Comparison of ENCODE assay signal across 11 cellular contexts in genomic region chr6:11921017-11921438, GRCh38.
A peak's percentile ranks its signal among the peaks of the same experiment; 100 is the strongest.
DNase-seq lines count a peak whose midpoint lies in the region; TF ChIP-seq lines count a peak whose summit lies in the region.
"Had no signal": no experiment of that assay in that cellular context is flagged by ENCODE, and none has a peak within 500 bp of the region (broad histone marks: within the 10 kb centered on the region; RNA-seq: fewer than 3 reads in every experiment).

No MANE protein-coding gene starts in this region.

- CTCF ChIA-PET in CD8-positive, alpha-beta memory T cell (lab: Charles Lee) = no interaction called here
- CTCF ChIA-PET in RWPE1 (lab: Yijun Ruan, JAX) = interaction anchor here (0.6 to 0.7 kb wide), 2 partner anchors 215 to 1228 kb away, joined by 3 to 5 read pairs; no protein-coding TSS in a partner anchor

- H3K4me1 ChIP-seq in CD8-positive, alpha-beta memory T cell (ENCODE audit: insufficient read depth, low read length) = no peaks in the 10 kb centered on the region
- H3K4me1 ChIP-seq in parathyroid adenoma = peaks cover 7% of the 10 kb centered on the region
- H3K4me1 ChIP-seq: SJCRH30 had no signal

- no peaks in the 10 kb centered on the region for H3K4me1 Mint-ChIP-seq in CD8-positive, alpha-beta memory T cell
- H3K4me1 Mint-ChIP-seq: naive B cell had no signal

- H3K36me3 ChIP-seq in CD8-positive, alpha-beta memory T cell (ENCODE audit: insufficient read depth, low read length) = no peaks in the 10 kb centered on the region
- no peaks in the 10 kb centered on the region for H3K36me3 ChIP-seq in parathyroid adenoma (ENCODE audit: control insufficient read depth, insufficient read depth, low read length)
- H3K36me3 ChIP-seq: SJCRH30, tibial nerve had no signal

- peak overlapping the region; percentile 81 for H2AFZ ChIP-seq in parathyroid adenoma

- peak overlapping the region; percentile 55 for H3K27ac ChIP-seq in CD8-positive, alpha-beta memory T cell (ENCODE audit: low read depth, low read length)
- H3K27ac ChIP-seq in RWPE1 = peak overlapping the region; percentile 78
- no peak overlapping the region for H3K27ac ChIP-seq in parathyroid adenoma
- H3K27ac ChIP-seq: SJCRH30 had no signal

- H3K27me3 Mint-ChIP-seq in CD8-positive, alpha-beta memory T cell = peaks cover 0 to 5% of the 10 kb centered on the region in 2 donors

- H3K9ac ChIP-seq in parathyroid adenoma = no peak overlapping the region

- POLR2A ChIA-PET in CD8-positive, alpha-beta memory T cell (lab: Charles Lee) = no interaction called here
- POLR2A ChIA-PET in RWPE1 (lab: Yijun Ruan, JAX; ENCODE audit: low non-redundant PET) = no interaction called here

- no peak overlapping the region for H3K4me3 Mint-ChIP-seq in CD8-positive, alpha-beta memory T cell
- H3K4me3 Mint-ChIP-seq: naive B cell had no signal

- no peaks in the 10 kb centered on the region for H3K36me3 Mint-ChIP-seq in CD8-positive, alpha-beta memory T cell
- H3K36me3 Mint-ChIP-seq: naive B cell had no signal

- H3K79me2 ChIP-seq in parathyroid adenoma = no peaks in the 10 kb centered on the region

- TF ChIP-seq CTCF in RWPE1 (conservative IDR thresholded peaks at IDR 0.05; ENCODE audit: low read depth) (no peak), parathyroid adenoma (IDR thresholded peaks at IDR 0.05) (no peak)

- no peaks in the 10 kb centered on the region for H3K9me3 ChIP-seq in CD8-positive, alpha-beta memory T cell (ENCODE audit: low read length)
- H3K9me3 ChIP-seq in parathyroid adenoma (ENCODE audit: control insufficient read depth, low read length) = no peaks in the 10 kb centered on the region
- H3K9me3 ChIP-seq: SJCRH30, tibial nerve had no signal

- H3K4me2 ChIP-seq in parathyroid adenoma (ENCODE audit: low read length) = no peak overlapping the region

- no peak overlapping the region for H3K4me3 ChIP-seq in CD8-positive, alpha-beta memory T cell (ENCODE audit: low read length)
- no peak overlapping the region for H3K4me3 ChIP-seq in parathyroid adenoma (ENCODE audit: low read depth, low read length)
- H3K4me3 ChIP-seq: SJCRH30, tibial nerve had no signal

- H3K9me3 Mint-ChIP-seq in CD8-positive, alpha-beta memory T cell = no peaks in the 10 kb centered on the region
- H3K9me3 Mint-ChIP-seq: naive B cell had no signal

- H3K27ac Mint-ChIP-seq in CD8-positive, alpha-beta memory T cell = no peak overlapping the region

- H3K27me3 ChIP-seq in CD8-positive, alpha-beta memory T cell (ENCODE audit: insufficient read depth, low read length, poor library complexity, severe bottlenecking) = no peaks in the 10 kb centered on the region
- no peaks in the 10 kb centered on the region for H3K27me3 ChIP-seq in parathyroid adenoma (ENCODE audit: control insufficient read depth, insufficient read depth, low read length)
- H3K27me3 ChIP-seq: SJCRH30, tibial nerve had no signal

- no peak for DNase-seq in CD8-positive, alpha-beta memory T cell
- peak; percentile 68 for DNase-seq in RWPE1 (ENCODE audit: low spot score)
- DNase-seq in fibroblast of the conjunctiva (ENCODE audit: low read depth) = peak; percentile 65
- DNase-seq in activated effector memory CD4-positive, alpha-beta T cell treated with Interleukin-2 at 50 U/mL for 16 hours = no peak
- no peak for DNase-seq in NCI-H524 treated with DMSO at 0.1 percent for 48 hours (lab: John Stamatoyannopoulos, UW)
- DNase-seq in stimulated activated CD4-positive, alpha-beta T cell treated with anti-CD3 and anti-CD28 coated beads, Interleukin-12 subunit alpha, Interleukin-12 subunit beta, amount 100 ng/mL, for 4 hours = no peak
- no peak for DNase-seq in NCI-H2029 (lab: John Stamatoyannopoulos, UW)
- DNase-seq: naive B cell, SJCRH30 had no signal

Comparison
In these comparisons a context has a peak if more than half of its experiments do, and no peak if none do; other contexts are left out.
1. DNase-seq: peak in RWPE1 (single experiment) and fibroblast of the conjunctiva (single experiment); none in CD8-positive, alpha-beta memory T cell (0 of 5), activated effector memory CD4-positive, alpha-beta T cell treated with Interleukin-2 at 50 U/mL for 16 hours (single experiment), NCI-H524 treated with DMSO at 0.1 percent for 48 hours (single experiment), stimulated activated CD4-positive, alpha-beta T cell treated with anti-CD3 and anti-CD28 coated beads, Interleukin-12 subunit alpha, Interleukin-12 subunit beta, amount 100 ng/mL, for 4 hours (single experiment) and NCI-H2029 (single experiment).